Comparison of ENCODE assay signal across 1 cellular context in genomic region chr13:33250594-33250993, GRCh38.
TF ChIP-seq lines count a peak whose summit lies in the region.

No MANE protein-coding gene starts in this region.

TF ChIP-seq in A549, 52 proteins besides CTCF, POLR2A, EP300 and RAD21 (continued from another document):
- no peak for TF ChIP-seq MAFK (IDR thresholded peaks at IDR 0.05; ENCODE audit: partially characterized antibody)
- TF ChIP-seq FOSB (CRISPR knock-in tag; IDR thresholded peaks at IDR 0.05), result no peak
TF ChIP-seq in A549: peak in this region for 0.
